ENCODE assay signal across 1 cellular context in the genomic region with DNA sequence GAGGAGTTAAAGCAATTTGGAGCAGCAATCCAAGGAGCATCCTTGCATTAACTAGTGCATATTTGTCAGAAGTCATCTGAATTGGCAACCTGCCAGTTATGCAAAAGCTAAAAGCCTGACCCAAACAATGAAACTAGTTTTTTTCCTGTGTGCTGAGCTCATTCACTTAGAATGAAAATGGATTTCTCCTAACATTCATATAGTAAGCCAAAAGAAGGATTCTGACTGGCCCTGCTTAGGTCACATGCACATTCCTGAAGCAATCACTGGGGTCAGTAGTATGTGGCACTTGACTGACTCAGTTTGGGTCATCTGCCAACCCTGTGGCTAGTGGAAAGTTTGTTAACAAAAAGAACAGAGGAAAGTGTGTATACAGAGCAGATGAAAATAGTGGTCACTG.
TF ChIP-seq lines count a peak whose summit lies in the region.

No MANE protein-coding gene starts in this region.

TF ChIP-seq in GM23338, 12 proteins besides CTCF, POLR2A, EP300 and RAD21 (continued from another document):
- TF ChIP-seq POLR2AphosphoS5 (IDR thresholded peaks at IDR 0.05; ENCODE audit: low read depth) (no peak), ZNF331 (CRISPR knock-in tag; IDR thresholded peaks at IDR 0.05; ENCODE audit: low read depth) (no peak), CREB1 (CRISPR knock-in tag; IDR thresholded peaks at IDR 0.05; ENCODE audit: low read depth) (no peak), EZH2 (IDR thresholded peaks at IDR 0.05; ENCODE audit: low read depth, unreplicated experiment) (no peak), EZH2phosphoT487 (IDR thresholded peaks at IDR 0.05; ENCODE audit: unreplicated experiment) (no peak), ZNF114 (CRISPR knock-in tag; IDR thresholded peaks at IDR 0.05) (no peak), STAT1 (IDR thresholded peaks at IDR 0.05; ENCODE audit: unreplicated experiment) (no peak), NANOG (IDR thresholded peaks at IDR 0.05; ENCODE audit: borderline replicate concordance) (no peak), JUNB (IDR thresholded peaks at IDR 0.05; ENCODE audit: unreplicated experiment) (no peak)
- TF ChIP-seq, protein P1, sequence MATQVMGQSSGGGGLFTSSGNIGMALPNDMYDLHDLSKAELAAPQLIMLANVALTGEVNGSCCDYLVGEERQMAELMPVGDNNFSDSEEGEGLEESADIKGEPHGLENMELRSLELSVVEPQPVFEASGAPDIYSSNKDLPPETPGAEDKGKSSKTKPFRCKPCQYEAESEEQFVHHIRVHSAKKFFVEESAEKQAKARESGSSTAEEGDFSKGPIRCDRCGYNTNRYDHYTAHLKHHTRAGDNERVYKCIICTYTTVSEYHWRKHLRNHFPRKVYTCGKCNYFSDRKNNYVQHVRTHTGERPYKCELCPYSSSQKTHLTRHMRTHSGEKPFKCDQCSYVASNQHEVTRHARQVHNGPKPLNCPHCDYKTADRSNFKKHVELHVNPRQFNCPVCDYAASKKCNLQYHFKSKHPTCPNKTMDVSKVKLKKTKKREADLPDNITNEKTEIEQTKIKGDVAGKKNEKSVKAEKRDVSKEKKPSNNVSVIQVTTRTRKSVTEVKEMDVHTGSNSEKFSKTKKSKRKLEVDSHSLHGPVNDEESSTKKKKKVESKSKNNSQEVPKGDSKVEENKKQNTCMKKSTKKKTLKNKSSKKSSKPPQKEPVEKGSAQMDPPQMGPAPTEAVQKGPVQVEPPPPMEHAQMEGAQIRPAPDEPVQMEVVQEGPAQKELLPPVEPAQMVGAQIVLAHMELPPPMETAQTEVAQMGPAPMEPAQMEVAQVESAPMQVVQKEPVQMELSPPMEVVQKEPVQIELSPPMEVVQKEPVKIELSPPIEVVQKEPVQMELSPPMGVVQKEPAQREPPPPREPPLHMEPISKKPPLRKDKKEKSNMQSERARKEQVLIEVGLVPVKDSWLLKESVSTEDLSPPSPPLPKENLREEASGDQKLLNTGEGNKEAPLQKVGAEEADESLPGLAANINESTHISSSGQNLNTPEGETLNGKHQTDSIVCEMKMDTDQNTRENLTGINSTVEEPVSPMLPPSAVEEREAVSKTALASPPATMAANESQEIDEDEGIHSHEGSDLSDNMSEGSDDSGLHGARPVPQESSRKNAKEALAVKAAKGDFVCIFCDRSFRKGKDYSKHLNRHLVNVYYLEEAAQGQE (IDR thresholded peaks at IDR 0.05; ENCODE audit: unreplicated experiment), result no peak
TF ChIP-seq in GM23338: peak in this region for 0.
